ENCODE assay signal across 9 cellular contexts in genomic region chr13:23087884-23088283, GRCh38.
DNase-seq lines count a peak whose midpoint lies in the region; ATAC-seq and TF ChIP-seq lines count a peak whose summit lies in the region.
"Had no signal": no experiment of that assay in that cellular context is flagged by ENCODE, and none has a peak within 500 bp of the region (broad histone marks: within the 10 kb centered on the region; RNA-seq: fewer than 3 reads in every experiment).

No MANE protein-coding gene starts in this region.

- H3K9me3 Mint-ChIP-seq in endothelial cell (ENCODE audit: unreplicated experiment) (no peaks in the 10 kb centered on the region), type B pancreatic cell (no peaks in the 10 kb centered on the region)
- peaks cover 3% of the 10 kb centered on the region for H3K9me3 Mint-ChIP-seq in stimulated activated memory B cell treated with anti-CD40 and anti-IgM and Interleukin-4, amounts not matched to agents 10 μg/mL and 1 μg/mL and 100 μg/mL, for 72 hours

- H2AK5ac ChIP-seq in mesenchymal stem cell (ENCODE audit: low read length, severe bottlenecking) = no peak overlapping the region

- H3K4ac ChIP-seq in mesenchymal stem cell (ENCODE audit: low read depth in 1 of 2, low read length in 2 of 2) = no peak overlapping the region

- H3K36me3 Mint-ChIP-seq in endothelial cell (ENCODE audit: low read depth, unreplicated experiment) = no peaks in the 10 kb centered on the region
- no peaks in the 10 kb centered on the region for H3K36me3 Mint-ChIP-seq in type B pancreatic cell
- H3K36me3 Mint-ChIP-seq in stimulated activated memory B cell treated with anti-CD40 and anti-IgM and Interleukin-4, amounts not matched to agents 10 μg/mL and 1 μg/mL and 100 μg/mL, for 72 hours = no peaks in the 10 kb centered on the region

- H3K4me3 Mint-ChIP-seq in endothelial cell (ENCODE audit: unreplicated experiment) (no peak overlapping the region), type B pancreatic cell (no peak overlapping the region)
- H3K4me3 Mint-ChIP-seq in stimulated activated memory B cell treated with anti-CD40 and anti-IgM and Interleukin-4, amounts not matched to agents 10 μg/mL and 1 μg/mL and 100 μg/mL, for 72 hours = no peak overlapping the region

- H2BK12ac ChIP-seq in mesenchymal stem cell (ENCODE audit: low read length in 2 of 2) = no peak overlapping the region

- H3K4me1 Mint-ChIP-seq in endothelial cell (ENCODE audit: unreplicated experiment) (no peaks in the 10 kb centered on the region), type B pancreatic cell (ENCODE audit: unreplicated experiment) (no peaks in the 10 kb centered on the region)
- H3K4me1 Mint-ChIP-seq in stimulated activated memory B cell treated with anti-CD40 and anti-IgM and Interleukin-4, amounts not matched to agents 10 μg/mL and 1 μg/mL and 100 μg/mL, for 72 hours = no peaks in the 10 kb centered on the region

- no peaks in the 10 kb centered on the region for H3K79me1 ChIP-seq in mesenchymal stem cell (replicated peaks; ENCODE audit: low read length, poor library complexity, severe bottlenecking)

- no peak overlapping the region for H4K8ac ChIP-seq in mesenchymal stem cell (ENCODE audit: low read length)

- H3K27ac ChIP-seq in C4-2B = no peak overlapping the region
- no peak overlapping the region for H3K27ac ChIP-seq in mesenchymal stem cell (ENCODE audit: low read length, poor library complexity, severe bottlenecking)
- H3K27ac ChIP-seq: thoracic aorta had no signal

- H3K18ac ChIP-seq in mesenchymal stem cell (ENCODE audit: low read depth in 1 of 2, low read length in 2 of 2) = no peak overlapping the region

- no peaks in the 10 kb centered on the region for H3K9me3 ChIP-seq in mesenchymal stem cell (ENCODE audit: control insufficient read depth, low read length)
- H3K9me3 ChIP-seq: thoracic aorta had no signal

- no peaks in the 10 kb centered on the region for H3K36me3 ChIP-seq in mesenchymal stem cell (ENCODE audit: control insufficient read depth in 1 of 2, insufficient read depth in 2 of 2, low read depth in 1 of 2, low read length in 2 of 2)
- H3K36me3 ChIP-seq: thoracic aorta had no signal

- H3K23ac ChIP-seq in mesenchymal stem cell (ENCODE audit: low read length in 2 of 2) = no peak overlapping the region

- no peak overlapping the region for H2AFZ ChIP-seq in mesenchymal stem cell (ENCODE audit: low read depth, low read length)

- ATAC-seq in GM18873 (IDR thresholded peaks at IDR 0.05; ENCODE audit: low FRiP score, unreplicated experiment) (peak; percentile 55), GM18907 (IDR thresholded peaks at IDR 0.05; ENCODE audit: unreplicated experiment) (no peak)
- ATAC-seq in stimulated activated memory B cell treated with anti-CD40 and anti-IgM and Interleukin-4, amounts not matched to agents 10 μg/mL and 1 μg/mL and 100 μg/mL, for 72 hours = no peak

- H3K4me1 ChIP-seq in mesenchymal stem cell (ENCODE audit: control insufficient read depth, insufficient read depth, low read depth, low read length) = no peaks in the 10 kb centered on the region

- no peak overlapping the region for H3K4me2 ChIP-seq in mesenchymal stem cell (ENCODE audit: low read length, poor library complexity, severe bottlenecking)

- no peak overlapping the region for H3K14ac ChIP-seq in mesenchymal stem cell (ENCODE audit: low read length in 2 of 2)

- no peak overlapping the region for H2BK5ac ChIP-seq in mesenchymal stem cell (ENCODE audit: low read depth, low read length, poor library complexity, severe bottlenecking)

- no peaks in the 10 kb centered on the region for H3K27me3 ChIP-seq in mesenchymal stem cell (ENCODE audit: control insufficient read depth in 1 of 2, insufficient read depth in 1 of 2, low read length in 2 of 2)

- WGBS in mesenchymal stem cell = 17% methylated on average over 1 of the region's 1 CpG

- H3K27ac Mint-ChIP-seq in endothelial cell (ENCODE audit: unreplicated experiment) (no peak overlapping the region), type B pancreatic cell (peak overlapping the region; percentile 52)
- H3K27ac Mint-ChIP-seq in stimulated activated memory B cell treated with anti-CD40 and anti-IgM and Interleukin-4, amounts not matched to agents 10 μg/mL and 1 μg/mL and 100 μg/mL, for 72 hours = no peak overlapping the region

- no peak overlapping the region for H4K91ac ChIP-seq in mesenchymal stem cell (ENCODE audit: low read length)

- TF ChIP-seq CTCF in C4-2B (conservative IDR thresholded peaks at IDR 0.05) (peak; percentile 95), endothelial cell (IDR thresholded peaks at IDR 0.05; ENCODE audit: unreplicated experiment) (peak; percentile 65), type B pancreatic cell (conservative IDR thresholded peaks at IDR 0.05) (peak; percentile 63)

- no peak overlapping the region for H3K4me3 ChIP-seq in mesenchymal stem cell (ENCODE audit: insufficient read depth in 1 of 2, low read depth in 1 of 2, low read length in 2 of 2)
- H3K4me3 ChIP-seq: thoracic aorta had no signal

- no peak overlapping the region for H2BK15ac ChIP-seq in mesenchymal stem cell (ENCODE audit: low read depth, poor library complexity, severe bottlenecking)

- H3K27me3 Mint-ChIP-seq in endothelial cell (ENCODE audit: unreplicated experiment) (no peaks in the 10 kb centered on the region), type B pancreatic cell (peaks cover 6% of the 10 kb centered on the region)
- H3K27me3 Mint-ChIP-seq in stimulated activated memory B cell treated with anti-CD40 and anti-IgM and Interleukin-4, amounts not matched to agents 10 μg/mL and 1 μg/mL and 100 μg/mL, for 72 hours = peaks cover 9% of the 10 kb centered on the region

- no peak overlapping the region for H2BK120ac ChIP-seq in mesenchymal stem cell (ENCODE audit: low read depth, low read length)

- peak; percentile 4 for DNase-seq in NCI-H460 (ENCODE audit: extremely low read depth, low read depth)
- peak; percentile 27 for DNase-seq in endothelial cell (ENCODE audit: low spot score)
- no peak for DNase-seq in type B pancreatic cell (ENCODE audit: extremely low spot score, unreplicated experiment)
- DNase-seq in mesenchymal stem cell = no peak

- no peak overlapping the region for H3K9ac ChIP-seq in mesenchymal stem cell (ENCODE audit: low read length)

Comparison
In these comparisons a context has a peak if more than half of its experiments do, and no peak if none do; other contexts are left out.
1. DNase-seq: peak in NCI-H460 (single experiment) and endothelial cell (single experiment); none in type B pancreatic cell (single experiment) and mesenchymal stem cell (single experiment).
2. Peak in every context shown above with its lines, with median percentiles within 50 percentile points of each other: CTCF ChIP-seq.